Comparison of ENCODE assay signal across 8 cellular contexts in genomic region chr7:2870471-2870941, GRCh38. TPM values are rescaled to one million over a fixed set of nuclear protein-coding genes. Genes with fewer than 3 reads are reported as not detected.
DNase-seq lines count a peak whose midpoint lies in the region; TF ChIP-seq lines count a peak whose summit lies in the region.

No MANE protein-coding gene starts in this region.

- H3K27ac Mint-ChIP-seq in activated CD4-positive, alpha-beta memory T cell treated with anti-CD3 and anti-CD28 coated beads for 36 hours: peak overlapping the region; percentile 55
- H3K27ac Mint-ChIP-seq in immature natural killer cell: no peak overlapping the region

- peaks cover 0 to 4% of the 10 kb centered on the region in 2 experiments for H3K4me1 ChIP-seq in trophoblast cell (ENCODE audit: control insufficient read depth in 1 of 2, insufficient read depth in 2 of 2, low read length in 2 of 2)

- H3K27me3 Mint-ChIP-seq in activated CD4-positive, alpha-beta memory T cell treated with anti-CD3 and anti-CD28 coated beads for 36 hours: no peaks in the 10 kb centered on the region
- peaks cover 2 to 5% (median 2%) of the 10 kb centered on the region in 3 donors for H3K27me3 Mint-ChIP-seq in immature natural killer cell (ENCODE audit: low read depth in 3 of 3)

- H3K9me3 Mint-ChIP-seq in activated CD4-positive, alpha-beta memory T cell treated with anti-CD3 and anti-CD28 coated beads for 36 hours: no peaks in the 10 kb centered on the region
- no peaks in the 10 kb centered on the region for H3K9me3 Mint-ChIP-seq in immature natural killer cell

- no peak overlapping the region for H4K91ac ChIP-seq in trophoblast cell (ENCODE audit: low read depth, low read length)

- no peak overlapping the region for H3K18ac ChIP-seq in trophoblast cell (ENCODE audit: low read length)

- POLR2A ChIA-PET in activated CD4-positive, alpha-beta memory T cell treated with anti-CD3 and anti-CD28 coated beads for 36 hours (lab: Charles Lee): interaction anchor here (0.5 to 1.0 kb wide), 2 partner anchors 12 to 422 kb away, joined by 3 to 4 read pairs; no protein-coding TSS in a partner anchor

- H3K36me3 ChIP-seq in trophoblast cell (ENCODE audit: control insufficient read depth in 1 of 2, insufficient read depth in 2 of 2, low read length in 2 of 2): no peaks in the 10 kb centered on the region

- H3K36me3 Mint-ChIP-seq in activated CD4-positive, alpha-beta memory T cell treated with anti-CD3 and anti-CD28 coated beads for 36 hours: no peaks in the 10 kb centered on the region
- H3K36me3 Mint-ChIP-seq in immature natural killer cell: no peaks in the 10 kb centered on the region

- no peak overlapping the region for H2BK120ac ChIP-seq in trophoblast cell (ENCODE audit: insufficient read depth, low read length, poor library complexity)

- no peak overlapping the region for H3K4ac ChIP-seq in trophoblast cell (ENCODE audit: low read depth, low read length)

- no peaks in the 10 kb centered on the region for H3K79me2 ChIP-seq in trophoblast cell (ENCODE audit: control insufficient read depth, insufficient read depth, low read length, poor library complexity)

- H3K79me1 ChIP-seq in trophoblast cell (ENCODE audit: low read length): peaks cover 6% of the 10 kb centered on the region

- H3K4me3 Mint-ChIP-seq in activated CD4-positive, alpha-beta memory T cell treated with anti-CD3 and anti-CD28 coated beads for 36 hours: peak overlapping the region; percentile 30
- peak overlapping the region in 1 of 5 donors; percentile 25 for H3K4me3 Mint-ChIP-seq in immature natural killer cell

- no peak overlapping the region for H2BK5ac ChIP-seq in trophoblast cell (ENCODE audit: low read depth, low read length, poor library complexity)

- H3K4me1 Mint-ChIP-seq in activated CD4-positive, alpha-beta memory T cell treated with anti-CD3 and anti-CD28 coated beads for 36 hours (ENCODE audit: low read depth): peaks cover 39% of the 10 kb centered on the region
- peaks cover 4 to 6% of the 10 kb centered on the region in 2 donors for H3K4me1 Mint-ChIP-seq in immature natural killer cell

- no peak overlapping the region for H3K23ac ChIP-seq in trophoblast cell (ENCODE audit: low read length)

- no peak for TF ChIP-seq CTCF in fibroblast of mammary gland (conservative IDR thresholded peaks at IDR 0.05; ENCODE audit: control insufficient read depth, insufficient read depth, low read depth, low read length)

- H3K27ac ChIP-seq in trophoblast cell (ENCODE audit: low read depth, low read length): no peak overlapping the region

- H3K4me3 ChIP-seq in fibroblast of mammary gland (ENCODE audit: control insufficient read depth, low read depth, low read length) (no peak overlapping the region), trophoblast cell (ENCODE audit: low read depth, low read length) (no peak overlapping the region)

- intact Hi-C loops in activated CD4-positive, alpha-beta memory T cell treated with anti-CD3 and anti-CD28 coated beads for 36 hours (cut with micrococcal nuclease): loop anchor here (2.0 to 5.0 kb wide), 2 partner anchors 16 to 172 kb away; partner anchors contain the start of gene CARD11

- H3K9ac ChIP-seq in trophoblast cell (ENCODE audit: low read length): no peak overlapping the region

- H2AFZ ChIP-seq in trophoblast cell (ENCODE audit: insufficient read depth, low read length, poor library complexity): no peak overlapping the region

- no peaks in the 10 kb centered on the region for H3K9me3 ChIP-seq in trophoblast cell (ENCODE audit: insufficient read depth, low read depth, low read length)

- H3K27me3 ChIP-seq in trophoblast cell (ENCODE audit: insufficient read depth, low read length): no peaks in the 10 kb centered on the region

- no peak overlapping the region for H3K14ac ChIP-seq in trophoblast cell (ENCODE audit: low read length)

- no CpG with 5 or more reads among the region's 10 CpGs for WGBS in trophoblast cell (ENCODE audit: extremely low coverage, insufficient coverage, insufficient read length)

- H2BK12ac ChIP-seq in trophoblast cell (ENCODE audit: low read length): no peak overlapping the region

- no peak overlapping the region for H2AK5ac ChIP-seq in trophoblast cell (ENCODE audit: low read length)

- no peak overlapping the region for H3K4me2 ChIP-seq in trophoblast cell (ENCODE audit: low read length)

- peak overlapping the region; percentile 23 for H4K8ac ChIP-seq in trophoblast cell (ENCODE audit: low read depth, low read length)

- H4K12ac ChIP-seq in trophoblast cell (ENCODE audit: low read depth, low read length): no peak overlapping the region

- DNase-seq in NCI-H748 (lab: John Stamatoyannopoulos, UW; ENCODE audit: unreplicated experiment) (peak; percentile 41), NCI-H748 treated with DMSO at 0.1 percent for 48 hours (lab: John Stamatoyannopoulos, UW) (no peak), NAMALWA (ENCODE audit: low spot score) (peak; percentile 45), fibroblast of mammary gland (ENCODE audit: low read depth) (peak; percentile 75), trophoblast cell (peak; percentile 14 to 26), NCI-H1930 (lab: John Stamatoyannopoulos, UW) (no peak), immature natural killer cell (no peak)
- DNase-seq in activated CD4-positive, alpha-beta memory T cell treated with anti-CD3 and anti-CD28 coated beads for 36 hours: peak; percentile 87

- CTCF ChIA-PET in activated CD4-positive, alpha-beta memory T cell treated with anti-CD3 and anti-CD28 coated beads for 36 hours (lab: Charles Lee): interaction anchor here (1.0 kb wide), 1 partner anchor 195 kb away, joined by 3 read pairs; no protein-coding TSS in a partner anchor

RNA-seq across cellular contexts. Expression of gene GNA12, which starts 26.4 kb away (rescaled TPM):
- 10 to 100 TPM; 23.6 to 23.7 TPM for total RNA-seq in activated CD4-positive, alpha-beta memory T cell treated with anti-CD3 and anti-CD28 coated beads for 36 hours
- polyA plus RNA-seq in trophoblast cell (2013): 166 and 173 TPM in 2 replicates
- polyA plus RNA-seq in immature natural killer cell: 1 to 10 TPM; 4.7 to 6.1 (median 4.8) TPM

Comparison
In these comparisons a context has a peak if more than half of its experiments do, and no peak if none do; other contexts are left out.
1. DNase-seq: peak in NCI-H748 (single experiment), NAMALWA (single experiment), activated CD4-positive, alpha-beta memory T cell treated with anti-CD3 and anti-CD28 coated beads for 36 hours (single experiment), fibroblast of mammary gland (single experiment) and trophoblast cell (2 of 2); none in NCI-H748 treated with DMSO at 0.1 percent for 48 hours (single experiment), NCI-H1930 (0 of 2) and immature natural killer cell (0 of 3).